ENCODE assay signal across 23 cellular contexts in the genomic region with DNA sequence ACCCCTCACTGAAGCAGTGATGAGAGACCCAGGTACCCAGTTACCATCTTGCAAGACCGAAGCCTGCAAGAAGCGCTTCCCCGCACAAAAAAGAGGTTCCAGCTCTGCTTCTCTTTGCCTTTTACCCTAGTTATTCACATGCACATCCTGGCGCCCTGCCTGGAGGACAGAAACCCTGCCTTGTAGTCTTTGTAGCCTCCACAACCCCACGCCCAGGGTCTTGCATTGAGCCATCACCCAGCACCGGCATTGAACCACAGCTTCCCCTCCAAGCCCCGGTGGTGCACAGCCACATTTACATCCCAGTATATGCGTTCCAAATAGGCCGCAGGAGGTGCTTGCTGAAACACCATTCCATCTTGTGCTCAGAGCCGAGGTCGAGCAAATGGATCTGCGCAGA.
"Had no signal": no experiment of that assay in that cellular context is flagged by ENCODE, and none has a peak within 500 bp of the region (broad histone marks: within the 10 kb centered on the region; RNA-seq: fewer than 3 reads in every experiment).

No MANE protein-coding gene starts in this region.

- H3K4me3 Mint-ChIP-seq: activated CD8-positive, alpha-beta T cell treated with anti-CD3 and anti-CD28 coated beads for 36 hours; activated naive CD8-positive, alpha-beta T cell treated with anti-CD3 and anti-CD28 coated beads, Interleukin-2, amount 50 U/mL, for 24 hours; brain had no signal

- ATAC-seq: activated CD4-positive, CD25-positive, alpha-beta regulatory T cell treated with anti-CD3 and anti-CD28 coated beads, Interleukin-2, amount 50 U/mL, for 24 hours; activated CD8-positive, alpha-beta T cell treated with anti-CD3 and anti-CD28 coated beads for 36 hours; activated naive CD4-positive, alpha-beta T cell treated with anti-CD3 and anti-CD28 coated beads, Interleukin-2, amount 50 U/mL, for 72 hours; activated naive CD8-positive, alpha-beta T cell treated with anti-CD3 and anti-CD28 coated beads, Interleukin-2, amount 50 U/mL, for 24 hours had no signal

- DNase-seq: activated CD4-positive, alpha-beta T cell treated with anti-CD3 and anti-CD28 coated beads for 4 hours; activated CD8-positive, alpha-beta memory T cell treated with anti-CD3 and anti-CD28 coated beads, Interleukin-2, amount 50 U/mL, for 4 hours; activated CD8-positive, alpha-beta T cell treated with anti-CD3 and anti-CD28 coated beads for 36 hours; activated effector memory CD4-positive, alpha-beta T cell treated with Interleukin-2 at 50 U/mL for 16 hours; activated naive CD4-positive, alpha-beta T cell treated with Interleukin-2 at 50 U/mL for 16 hours; activated naive CD8-positive, alpha-beta T cell treated with anti-CD3 and anti-CD28 coated beads, Interleukin-2, amount 50 U/mL, for 24 hours; amygdala; Kasumi-1; KBM-7; NCI-H1105; NCI-H1436 treated with DMSO at 0.1 percent for 48 hours; NCI-H187 treated with DMSO at 0.1 percent for 48 hours; NCI-H2081 treated with DMSO at 0.1 percent for 48 hours; NCI-H446; NCI-H524; PC-9; SJCRH30; SK-N-SH; T-helper 1 cell; WERI-Rb-1 had no signal

- H3K36me3 Mint-ChIP-seq: activated naive CD4-positive, alpha-beta T cell treated with anti-CD3 and anti-CD28 coated beads, Interleukin-2, amount 50 U/mL, for 72 hours; brain had no signal

- H3K9me3 Mint-ChIP-seq: activated CD8-positive, alpha-beta T cell treated with anti-CD3 and anti-CD28 coated beads for 36 hours; activated naive CD4-positive, alpha-beta T cell treated with anti-CD3 and anti-CD28 coated beads, Interleukin-2, amount 50 U/mL, for 72 hours; activated naive CD8-positive, alpha-beta T cell treated with anti-CD3 and anti-CD28 coated beads, Interleukin-2, amount 50 U/mL, for 24 hours; brain had no signal

- H3K27ac Mint-ChIP-seq: activated CD8-positive, alpha-beta T cell treated with anti-CD3 and anti-CD28 coated beads for 36 hours; activated naive CD4-positive, alpha-beta T cell treated with anti-CD3 and anti-CD28 coated beads, Interleukin-2, amount 50 U/mL, for 72 hours; activated naive CD8-positive, alpha-beta T cell treated with anti-CD3 and anti-CD28 coated beads, Interleukin-2, amount 50 U/mL, for 24 hours had no signal

- H3K4me1 Mint-ChIP-seq: activated naive CD8-positive, alpha-beta T cell treated with anti-CD3 and anti-CD28 coated beads, Interleukin-2, amount 50 U/mL, for 24 hours had no signal
